In the genomic region with DNA sequence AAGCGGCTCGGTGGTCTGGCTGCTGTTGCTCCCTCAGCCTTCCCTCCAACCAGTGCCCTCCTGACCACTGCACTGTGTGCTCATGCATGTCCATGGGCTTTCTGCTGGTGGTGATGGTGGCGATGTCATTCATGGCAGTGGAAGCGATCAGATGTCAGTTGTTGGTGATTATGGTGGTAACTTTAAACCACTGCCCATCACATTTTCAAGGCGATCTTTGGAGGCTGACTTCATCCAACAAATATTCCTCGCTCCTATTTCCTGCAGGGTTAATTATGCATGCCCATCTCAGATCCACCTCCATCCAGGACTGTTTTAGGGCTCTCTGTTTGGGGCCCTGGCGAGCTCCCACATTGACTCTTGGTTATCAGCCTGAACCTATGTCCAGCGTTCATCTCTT, we compare ENCODE assay signal across 30 cellular contexts. TPM values are rescaled to one million over a fixed set of nuclear protein-coding genes. Genes with fewer than 3 reads are reported as not detected.
"Had no signal": no experiment of that assay in that cellular context is flagged by ENCODE, and none has a peak within 500 bp of the region (broad histone marks: within the 10 kb centered on the region; RNA-seq: fewer than 3 reads in every experiment).

No MANE protein-coding gene starts in this region.

- H3K27ac ChIP-seq: ascending aorta, esophagus muscularis mucosa, foreskin keratinocyte, gastrocnemius medialis, heart right ventricle had no signal

- H3K4me3 ChIP-seq: ascending aorta, esophagus muscularis mucosa, gastrocnemius medialis, heart right ventricle had no signal

- H3K36me3 ChIP-seq: ascending aorta, esophagus muscularis mucosa, gastrocnemius medialis, heart right ventricle had no signal

- H3K27me3 ChIP-seq: ascending aorta had no signal

- H3K4me1 ChIP-seq: ascending aorta, esophagus muscularis mucosa, foreskin keratinocyte, gastrocnemius medialis had no signal

- DNase-seq: activated CD4-positive, alpha-beta memory T cell treated with anti-CD3 and anti-CD28 coated beads for 36 hours; activated CD4-positive, alpha-beta T cell treated with anti-CD3 and anti-CD28 coated beads for 36 hours; activated CD4-positive, alpha-beta T cell treated with anti-CD3 and anti-CD28 coated beads, Interleukin-2, amount 10 ng/mL, durations not matched to agents 24 days and 14 days; activated CD4-positive, CD25-positive, alpha-beta regulatory T cell; activated CD4-positive, CD25-positive, alpha-beta regulatory T cell treated with anti-CD3 and anti-CD28 coated beads, Interleukin-2, amount 50 U/mL, for 72 hours; activated CD8-positive, alpha-beta memory T cell treated with anti-CD3 and anti-CD28 coated beads, Interleukin-2, amount 10 ng/mL, durations not matched to agents 7 days and 5 days; activated CD8-positive, alpha-beta memory T cell treated with anti-CD3 and anti-CD28 coated beads, Interleukin-2, amount 50 U/mL, for 4 hours; activated CD8-positive, alpha-beta T cell treated with anti-CD3 and anti-CD28 coated beads, Interleukin-2, amount 10 ng/mL, durations not matched to agents 7 days and 5 days; activated gamma-delta T cell; activated naive CD4-positive, alpha-beta T cell; activated naive CD4-positive, alpha-beta T cell treated with anti-CD3 and anti-CD28 coated beads, Interleukin-2, amount 10 ng/mL, durations not matched to agents 7 days and 5 days; activated naive CD8-positive, alpha-beta T cell treated with anti-CD3 and anti-CD28 coated beads, Interleukin-2, amount 10 ng/mL, durations not matched to agents 7 days and 5 days; activated T-cell treated with anti-CD3 and anti-CD28 coated beads for 4 hours; activated T-cell treated with anti-CD3 and anti-CD28 coated beads, Interleukin-2, amount 50 U/mL, for 24 hours; activated T-cell treated with anti-CD3 and anti-CD28 coated beads, Interleukin-2, amount 50 U/mL, for 72 hours; caudate nucleus; cortex of kidney; dermis blood vessel endothelial cell; effector CD4-positive, alpha-beta T cell; effector memory CD8-positive, alpha-beta T cell; erythroblast; foreskin keratinocyte; gastrocnemius medialis; heart right ventricle; T-helper 2 cell had no signal

- H3K9me3 ChIP-seq: ascending aorta, gastrocnemius medialis had no signal

RNA-seq across cellular contexts. Expression of a gene that starts 13.4 kb away (rescaled TPM):
- total RNA-seq: activated CD4-positive, alpha-beta memory T cell treated with anti-CD3 and anti-CD28 coated beads for 36 hours; activated CD4-positive, alpha-beta T cell treated with anti-CD3 and anti-CD28 coated beads for 36 hours; activated CD4-positive, alpha-beta T cell treated with anti-CD3 and anti-CD28 coated beads, Interleukin-2, amount 10 ng/mL, durations not matched to agents 24 days and 14 days; activated CD8-positive, alpha-beta memory T cell treated with anti-CD3 and anti-CD28 coated beads for 36 hours; activated CD8-positive, alpha-beta memory T cell treated with anti-CD3 and anti-CD28 coated beads, Interleukin-2, amount 10 ng/mL, durations not matched to agents 7 days and 5 days; activated CD8-positive, alpha-beta T cell treated with anti-CD3 and anti-CD28 coated beads, Interleukin-2, amount 10 ng/mL, durations not matched to agents 7 days and 5 days; activated naive CD8-positive, alpha-beta T cell treated with anti-CD3 and anti-CD28 coated beads, Interleukin-2, amount 10 ng/mL, durations not matched to agents 7 days and 5 days; activated T-cell treated with anti-CD3 and anti-CD28 coated beads, Interleukin-2, amount 50 U/mL, for 72 hours; ascending aorta; bronchial epithelial cell; dermis blood vessel endothelial cell; gastrocnemius medialis; T-helper 1 cell treated with Interleukin-12 subunit alpha and Interleukin-12 subunit beta and Interleukin-4 antibody, amounts not matched to agents 30 ng/mL and 1 ng/mL, for 36 hours had no signal
- polyA plus RNA-seq: foreskin keratinocyte had no signal
